22 cellular contexts compared by ENCODE assay signal in the genomic region with DNA sequence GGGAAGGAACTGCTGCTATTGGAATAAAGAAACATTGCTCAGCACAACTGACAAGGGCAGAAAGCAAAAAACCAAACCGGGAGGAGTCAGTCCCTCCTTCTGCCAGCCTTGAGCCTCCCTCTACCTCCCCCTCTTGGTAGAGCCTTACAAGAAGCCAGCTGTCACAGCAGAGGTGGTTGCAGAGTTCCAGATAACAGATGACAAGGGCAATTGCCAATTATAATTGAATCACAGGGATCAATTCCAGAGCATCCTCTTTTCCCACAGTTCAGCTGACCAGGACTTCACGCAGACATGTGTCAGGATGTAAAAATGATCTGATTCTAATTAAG.
DNase-seq lines count a peak whose midpoint lies in the region; ATAC-seq and TF ChIP-seq lines count a peak whose summit lies in the region.
"Had no signal": no experiment of that assay in that cellular context is flagged by ENCODE, and none has a peak within 500 bp of the region (broad histone marks: within the 10 kb centered on the region; RNA-seq: fewer than 3 reads in every experiment).

No MANE protein-coding gene starts in this region.

- no peaks in the 10 kb centered on the region for H3K36me3 Mint-ChIP-seq in HFFc6 (ENCODE audit: low read depth)

- ATAC-seq in GM21360 (IDR thresholded peaks at IDR 0.05; ENCODE audit: unreplicated experiment) (peak; percentile 57), HG02610 (IDR thresholded peaks at IDR 0.05; ENCODE audit: unreplicated experiment) (no peak), GM21717 (IDR thresholded peaks at IDR 0.05; ENCODE audit: unreplicated experiment) (no peak), HG02642 (IDR thresholded peaks at IDR 0.05; ENCODE audit: poor library complexity, unreplicated experiment) (no peak)
- ATAC-seq: body of pancreas, mucosa of descending colon had no signal

- no peaks in the 10 kb centered on the region for H3K4me1 Mint-ChIP-seq in HFFc6 (ENCODE audit: low read depth)
- H3K4me1 Mint-ChIP-seq: activated CD4-positive, alpha-beta T cell treated with anti-CD3 and anti-CD28 coated beads, Interleukin-2, amount 10 ng/mL, durations not matched to agents 24 days and 14 days had no signal

- peaks cover 40% of the 10 kb centered on the region for H3K9me3 Mint-ChIP-seq in HFFc6
- H3K9me3 Mint-ChIP-seq: dendritic cell treated with granulocyte-macrophage colony-stimulating factor and Interleukin-4, amounts not matched to agents 40 ng/mL and 50 ng/mL, for 4 days had no signal

- H3K27me3 Mint-ChIP-seq in HFFc6 (ENCODE audit: insufficient read depth): no peaks in the 10 kb centered on the region
- H3K27me3 Mint-ChIP-seq: activated CD4-positive, alpha-beta T cell treated with anti-CD3 and anti-CD28 coated beads, Interleukin-2, amount 10 ng/mL, durations not matched to agents 24 days and 14 days; dendritic cell treated with granulocyte-macrophage colony-stimulating factor and Interleukin-4, amounts not matched to agents 40 ng/mL and 50 ng/mL, for 4 days; progenitor cell of endocrine pancreas; stimulated activated naive CD8-positive, alpha-beta T cell treated with anti-CD3 and anti-CD28 coated beads, Interleukin-15, Interleukin-2, amounts not matched to agents 100 ng/mL and 50 ng/mL, for 24 hours had no signal

- no peak overlapping the region for H3K4me3 Mint-ChIP-seq in HFFc6
- H3K4me3 Mint-ChIP-seq: activated CD4-positive, alpha-beta T cell treated with anti-CD3 and anti-CD28 coated beads, Interleukin-2, amount 10 ng/mL, durations not matched to agents 24 days and 14 days; dendritic cell treated with granulocyte-macrophage colony-stimulating factor and Interleukin-4, amounts not matched to agents 40 ng/mL and 50 ng/mL, for 4 days; stimulated activated naive CD8-positive, alpha-beta T cell treated with anti-CD3 and anti-CD28 coated beads, Interleukin-15, Interleukin-2, amounts not matched to agents 100 ng/mL and 50 ng/mL, for 24 hours had no signal

- H3K4me3 ChIP-seq in kidney epithelial cell (ENCODE audit: low read depth, low read length): no peak overlapping the region
- H3K4me3 ChIP-seq: body of pancreas, esophagus muscularis mucosa, MG63, mucosa of descending colon had no signal

- no peak overlapping the region for H3K27ac Mint-ChIP-seq in HFFc6
- H3K27ac Mint-ChIP-seq: activated CD4-positive, alpha-beta T cell treated with anti-CD3 and anti-CD28 coated beads, Interleukin-2, amount 10 ng/mL, durations not matched to agents 24 days and 14 days; dendritic cell treated with granulocyte-macrophage colony-stimulating factor and Interleukin-4, amounts not matched to agents 40 ng/mL and 50 ng/mL, for 4 days; progenitor cell of endocrine pancreas; stimulated activated naive CD8-positive, alpha-beta T cell treated with anti-CD3 and anti-CD28 coated beads, Interleukin-15, Interleukin-2, amounts not matched to agents 100 ng/mL and 50 ng/mL, for 24 hours had no signal

- H3K27me3 ChIP-seq in kidney epithelial cell (ENCODE audit: control insufficient read depth, insufficient read depth, low read length): no peaks in the 10 kb centered on the region
- H3K27me3 ChIP-seq: body of pancreas, esophagus muscularis mucosa, MG63 had no signal

- TF ChIP-seq CTCF in C4-2B (conservative IDR thresholded peaks at IDR 0.05): 0 out of 2 replicates have a peak, but pooled peaks have one; percentile 5
- peak; percentile 25 for TF ChIP-seq CTCF in kidney epithelial cell (IDR thresholded peaks at IDR 0.05; ENCODE audit: insufficient read depth, low read length, poor library complexity, severe bottlenecking)
- no peak for TF ChIP-seq CTCF in HFFc6 (IDR thresholded peaks at IDR 0.05)

- peak; percentile 43 for DNase-seq in OCI-M1 (lab: John Stamatoyannopoulos, UW)
- no peak for DNase-seq in kidney epithelial cell (ENCODE audit: low read depth)
- DNase-seq in HFFc6: no peak
- DNase-seq: activated CD4-positive, alpha-beta T cell treated with anti-CD3 and anti-CD28 coated beads, Interleukin-2, amount 10 ng/mL, durations not matched to agents 24 days and 14 days; activated naive CD4-positive, alpha-beta T cell treated with anti-CD3 and anti-CD28 coated beads, Interleukin-2, amount 50 U/mL, for 16 hours; body of pancreas; MG63; mucosa of descending colon; NCI-H2081 treated with DMSO at 0.1 percent for 48 hours; NCI-H774; SHP77 treated with DMSO at 0.1 percent for 48 hours; stimulated activated CD4-positive, alpha-beta T cell treated with anti-CD3 and anti-CD28 coated beads, Interleukin-12 subunit alpha, Interleukin-12 subunit beta, amount 100 ng/mL, for 4 hours; T-helper 9 cell had no signal

- H3K36me3 ChIP-seq in kidney epithelial cell (ENCODE audit: control insufficient read depth, insufficient read depth, low read length): no peaks in the 10 kb centered on the region
- H3K36me3 ChIP-seq: esophagus muscularis mucosa, MG63 had no signal

- H3K27ac ChIP-seq in C4-2B: no peak overlapping the region
- H3K27ac ChIP-seq: body of pancreas, esophagus muscularis mucosa had no signal
